Comparison of ENCODE assay signal across 26 cellular contexts in the genomic region with DNA sequence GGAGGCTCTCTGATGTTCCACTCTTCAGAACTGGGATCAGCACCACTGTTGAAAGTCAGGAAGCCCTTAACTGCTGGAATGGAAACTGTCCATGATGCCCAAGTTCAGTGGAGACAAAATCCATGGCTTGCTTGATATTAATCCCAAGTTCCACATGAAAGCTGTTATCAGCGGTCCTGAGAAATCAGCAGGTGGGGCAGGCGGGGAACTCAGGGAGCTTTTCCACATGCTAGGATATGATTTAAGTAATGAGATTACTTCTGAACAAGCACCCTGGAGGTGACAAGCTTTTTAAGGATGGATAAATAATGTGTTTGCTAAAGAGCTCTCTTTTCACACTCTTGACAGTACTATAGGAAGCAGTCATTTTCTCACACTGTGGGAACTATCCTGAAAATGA.
"Had no signal": no experiment of that assay in that cellular context is flagged by ENCODE, and none has a peak within 500 bp of the region (broad histone marks: within the 10 kb centered on the region; RNA-seq: fewer than 3 reads in every experiment).

No MANE protein-coding gene starts in this region.

- H3K36me3 ChIP-seq: esophagus squamous epithelium, gastrocnemius medialis, heart right ventricle, left lung, lower lobe of right lung had no signal

- H3K27ac ChIP-seq: epithelial cell of prostate, esophagus squamous epithelium, gastrocnemius medialis, heart right ventricle, left lung, lower lobe of right lung had no signal

- H3K27me3 ChIP-seq: gastrocnemius medialis, left lung had no signal

- H3K4me3 ChIP-seq: esophagus squamous epithelium, gastrocnemius medialis, heart right ventricle, left lung, lower lobe of right lung, mucosa of descending colon had no signal

- FAIRE-seq: endometrium, islet of Langerhans, keratinocyte had no signal

- DNase-seq: cortex of kidney; effector CD8-positive, alpha-beta T cell; effector memory CD8-positive, alpha-beta T cell; endodermal cell; erythroblast; esophagus squamous epithelium; foreskin fibroblast; foreskin melanocyte; gastrocnemius medialis; glutamatergic neuron; head of caudate nucleus; heart right ventricle; hippocampal formation; left cardiac atrium; left lung; left ventricle myocardium superior; lower lobe of right lung; mesenchymal stem cell; mucosa of descending colon; naive B cell; naive thymus-derived CD8-positive, alpha-beta T cell had no signal

- H3K4me1 ChIP-seq: esophagus squamous epithelium, gastrocnemius medialis, lower lobe of right lung had no signal

- H3K9me3 ChIP-seq: esophagus squamous epithelium, gastrocnemius medialis, heart right ventricle, left lung, lower lobe of right lung, mucosa of descending colon had no signal

- ATAC-seq: effector memory CD8-positive, alpha-beta T cell; esophagus mucosa; gastrocnemius medialis; heart right ventricle; left cardiac atrium; left lung; left ventricle myocardium superior; lower lobe of right lung; mucosa of descending colon; naive thymus-derived CD8-positive, alpha-beta T cell had no signal
